Comparison of ENCODE assay signal across 14 cellular contexts in genomic region chr6:47076422-47077344, GRCh38. TPM values are rescaled to one million over a fixed set of nuclear protein-coding genes. Genes with fewer than 3 reads are reported as not detected.
A peak's percentile ranks its signal among the peaks of the same experiment; 100 is the strongest.
DNase-seq lines count a peak whose midpoint lies in the region; ATAC-seq, FAIRE-seq and TF ChIP-seq lines count a peak whose summit lies in the region.
"Had no signal": no experiment of that assay in that cellular context is flagged by ENCODE, and none has a peak within 500 bp of the region (broad histone marks: within the 10 kb centered on the region; RNA-seq: fewer than 3 reads in every experiment).

No MANE protein-coding gene starts in this region.

- peaks cover 19% of the 10 kb centered on the region for H3K4me1 ChIP-seq in left ventricle myocardium inferior
- no peaks in the 10 kb centered on the region for H3K4me1 ChIP-seq in mucosa of descending colon (ENCODE audit: low read depth)

- H3K9me3 Mint-ChIP-seq in natural killer cell treated with Interleukin-12 subunit alpha and Interleukin-12 subunit beta and Interleukin-15 and Interleukin-18, amount 100 ng/mL, for 72 hours: no peaks in the 10 kb centered on the region

- no peaks in the 10 kb centered on the region for H3K36me3 Mint-ChIP-seq in natural killer cell treated with Interleukin-12 subunit alpha and Interleukin-12 subunit beta and Interleukin-15 and Interleukin-18, amount 100 ng/mL, for 72 hours

- H3K36me3 ChIP-seq in left ventricle myocardium inferior (no peaks in the 10 kb centered on the region), mucosa of descending colon (ENCODE audit: low read depth) (no peaks in the 10 kb centered on the region)
- H3K36me3 ChIP-seq: thoracic aorta had no signal

- ATAC-seq in Right ventricle myocardium inferior: no peak
- peak; percentile 28 for ATAC-seq in mucosa of descending colon
- ATAC-seq in natural killer cell treated with Interleukin-12 subunit alpha and Interleukin-12 subunit beta and Interleukin-15 and Interleukin-18, amount 100 ng/mL, for 72 hours: no peak
- ATAC-seq in GM19455 (IDR thresholded peaks at IDR 0.05; ENCODE audit: unreplicated experiment): no peak

- intact Hi-C loops in left ventricle myocardium inferior (cut with micrococcal nuclease) (no loop called here), Right ventricle myocardium inferior (cut with DNase I) (no loop called here), mucosa of descending colon (cut with DNase I, micrococcal nuclease) (no loop called here)

- TF ChIP-seq POLR2A in GM12892 (IDR thresholded peaks at IDR 0.05; ENCODE audit: low read depth, low read length): no peak

- H3K4me3 Mint-ChIP-seq in natural killer cell treated with Interleukin-12 subunit alpha and Interleukin-12 subunit beta and Interleukin-15 and Interleukin-18, amount 100 ng/mL, for 72 hours: no peak overlapping the region

- no peaks in the 10 kb centered on the region for H3K4me1 Mint-ChIP-seq in natural killer cell treated with Interleukin-12 subunit alpha and Interleukin-12 subunit beta and Interleukin-15 and Interleukin-18, amount 100 ng/mL, for 72 hours (ENCODE audit: low read depth in 2 of 2)

- H3K27me3 Mint-ChIP-seq in natural killer cell treated with Interleukin-12 subunit alpha and Interleukin-12 subunit beta and Interleukin-15 and Interleukin-18, amount 100 ng/mL, for 72 hours: peaks cover 0 to 6% of the 10 kb centered on the region in 2 donors

- no peak for FAIRE-seq in GM12892 (lab: Jason Lieb, UNC)

- TF ChIP-seq CTCF in left ventricle myocardium inferior (IDR thresholded peaks at IDR 0.05; ENCODE audit: borderline replicate concordance) (no peak), mucosa of descending colon (IDR thresholded peaks at IDR 0.05) (no peak)

- H3K27ac Mint-ChIP-seq in natural killer cell treated with Interleukin-12 subunit alpha and Interleukin-12 subunit beta and Interleukin-15 and Interleukin-18, amount 100 ng/mL, for 72 hours: no peak overlapping the region
- H3K27ac Mint-ChIP-seq: progenitor cell of endocrine pancreas had no signal

- no peaks in the 10 kb centered on the region for H3K9me3 ChIP-seq in left ventricle myocardium inferior (replicated peaks)
- no peaks in the 10 kb centered on the region for H3K9me3 ChIP-seq in mucosa of descending colon
- H3K9me3 ChIP-seq: thoracic aorta had no signal

- no peak for DNase-seq in left ventricle myocardium inferior
- DNase-seq in Right ventricle myocardium inferior (ENCODE audit: missing footprints): no peak
- DNase-seq in dermis blood vessel endothelial cell: peak; percentile 13
- peak in 1 of 3 donors; percentile 46 for DNase-seq in mucosa of descending colon
- DNase-seq in GM12892 (ENCODE audit: insufficient read length): no peak
- no peak for DNase-seq in NCI-H524 (lab: John Stamatoyannopoulos, UW)
- no peak for DNase-seq in natural killer cell treated with Interleukin-12 subunit alpha and Interleukin-12 subunit beta and Interleukin-15 and Interleukin-18, amount 100 ng/mL, for 72 hours (ENCODE audit: low spot score)
- DNase-seq: activated CD4-positive, alpha-beta T cell treated with anti-CD3 and anti-CD28 coated beads for 1 hour; NCI-H1092; NCI-H524 treated with DMSO at 0.1 percent for 48 hours had no signal

- H3K27ac ChIP-seq in left ventricle myocardium inferior (replicated peaks): peak overlapping the region; percentile 78
- H3K27ac ChIP-seq: SK-N-MC, thoracic aorta had no signal

- H3K4me3 ChIP-seq in left ventricle myocardium inferior (no peak overlapping the region), mucosa of descending colon (no peak overlapping the region)
- H3K4me3 ChIP-seq: SK-N-MC, thoracic aorta had no signal

- H3K27me3 ChIP-seq in left ventricle myocardium inferior (ENCODE audit: low read depth): peaks cover 47% of the 10 kb centered on the region

RNA-seq across cellular contexts. Expression of gene ADGRF1, which starts 34.6 kb away (rescaled TPM):
- total RNA-seq in left ventricle myocardium inferior (not detected), Right ventricle myocardium inferior (not detected), dermis blood vessel endothelial cell (under 0.01 TPM in 1 of 2 replicates, not detected in the other), mucosa of descending colon (1 to 10 TPM; 1.2 to 3.3 (median 1.8) TPM)
- not detected for polyA plus RNA-seq in GM12892 (2012; ENCODE audit: missing spikeins)
- total RNA-seq in natural killer cell treated with Interleukin-12 subunit alpha and Interleukin-12 subunit beta and Interleukin-15 and Interleukin-18, amount 100 ng/mL, for 72 hours: not detected
- total RNA-seq: thoracic aorta had no signal
